Comparison of ENCODE assay signal across 1 cellular context in genomic region chr15:78938608-78939488, GRCh38.
TF ChIP-seq lines count a peak whose summit lies in the region.

No MANE protein-coding gene starts in this region.

TF ChIP-seq in GM12878, 131 proteins besides CTCF, POLR2A, EP300 and RAD21 (continued from another document and continues in another):
- TF ChIP-seq PAX5 (IDR thresholded peaks at IDR 0.05; ENCODE audit: borderline replicate concordance, low read depth, low read length) (no peak), PML (IDR thresholded peaks at IDR 0.05; ENCODE audit: low read length) (no peak), SPI1 (IDR thresholded peaks at IDR 0.05; ENCODE audit: borderline replicate concordance, insufficient read depth, low read depth, low read length) (peak; percentile 60), FOXK2 (IDR thresholded peaks at IDR 0.05) (no peak), MEF2A (IDR thresholded peaks at IDR 0.05; ENCODE audit: insufficient read depth, low read depth, low read length) (peak; percentile 52; the same call in 1 of the 2 replicates), JUNB (IDR thresholded peaks at IDR 0.05) (peak; percentile 85), ZNF207 (IDR thresholded peaks at IDR 0.05; ENCODE audit: borderline replicate concordance) (peak; percentile 16; the same call in 1 of the 2 replicates), IKZF2 (IDR thresholded peaks at IDR 0.05) (peak; percentile 96 to 97), MYC (IDR thresholded peaks at IDR 0.05; ENCODE audit: insufficient read depth, insufficient read length, insufficient replicate concordance, low read length, severe bottlenecking) (no peak), ATF2 (IDR thresholded peaks at IDR 0.05; ENCODE audit: low read length) (peak; percentile 58), LARP7 (IDR thresholded peaks at IDR 0.05) (no peak), RELB (IDR thresholded peaks at IDR 0.05; ENCODE audit: low read depth) (peak; percentile 99), YBX1 (IDR thresholded peaks at IDR 0.05) (no peak), BACH1 (IDR thresholded peaks at IDR 0.05; ENCODE audit: borderline replicate concordance) (peak; percentile 15; the same call in 1 of the 2 replicates), STAT1 (conservative IDR thresholded peaks at IDR 0.05) (no peak), HDAC2 (IDR thresholded peaks at IDR 0.05) (no peak), NKRF (conservative IDR thresholded peaks at IDR 0.05) (peak; percentile 38; the same call in 1 of the 2 replicates), ZNF274 (IDR thresholded peaks at IDR 0.05; ENCODE audit: insufficient read depth, insufficient read length) (no peak), GABPA (IDR thresholded peaks at IDR 0.05; ENCODE audit: low read depth) (0 out of 2 replicates have a peak, but pooled peaks have one; percentile 66), RAD51 (IDR thresholded peaks at IDR 0.05) (no peak), ZNF592 (IDR thresholded peaks at IDR 0.05) (peak; percentile 9; the same call in 1 of the 2 replicates), BCL11A (IDR thresholded peaks at IDR 0.05; ENCODE audit: low read depth, low read length) (0 out of 2 replicates have a peak, but pooled peaks have one; percentile 55), SKIL (IDR thresholded peaks at IDR 0.05; ENCODE audit: low read depth, poor library complexity, severe bottlenecking) (peak; percentile 86), SMAD5 (IDR thresholded peaks at IDR 0.05; ENCODE audit: low read depth) (no peak), ZZZ3 (IDR thresholded peaks at IDR 0.05; ENCODE audit: control insufficient read depth, insufficient read length, low read depth) (no peak), BRCA1 (IDR thresholded peaks at IDR 0.05; ENCODE audit: low read depth, low read length) (no peak), ETV6 (conservative IDR thresholded peaks at IDR 0.05 in 1 of 2, IDR thresholded peaks at IDR 0.05 in 1 of 2; ENCODE audit: borderline replicate concordance in 1 of 2, low read depth in 1 of 2) (peak in 1 of 2 experiments; percentile 67; a peak in 1 of 4 replicates), IRF3 (IDR thresholded peaks at IDR 0.05) (no peak), MLLT1 (IDR thresholded peaks at IDR 0.05) (no peak), POU2F2 (IDR thresholded peaks at IDR 0.05; ENCODE audit: borderline replicate concordance, low read depth, low read length) (no peak), POLR2AphosphoS2 (IDR thresholded peaks at IDR 0.05; ENCODE audit: low read depth, low read length) (no peak), PAX8 (IDR thresholded peaks at IDR 0.05) (0 out of 2 replicates have a peak, but pooled peaks have one; percentile 62), JUND (IDR thresholded peaks at IDR 0.05; ENCODE audit: low read depth, low read length) (peak; percentile 53; the same call in 1 of the 2 replicates), EED (IDR thresholded peaks at IDR 0.05; ENCODE audit: low read depth) (peak; percentile 85), SREBF2 (IDR thresholded peaks at IDR 0.05; ENCODE audit: low read length) (no peak), ESRRA (IDR thresholded peaks at IDR 0.05; ENCODE audit: low read length) (no peak), MEF2B (IDR thresholded peaks at IDR 0.05; ENCODE audit: partially characterized antibody, poor library complexity, severe bottlenecking) (peak; percentile 58), ZBTB4 (CRISPR knock-in tag; IDR thresholded peaks at IDR 0.05) (0 out of 2 replicates have a peak, but pooled peaks have one; percentile 40), TBL1XR1 (IDR thresholded peaks at IDR 0.05; ENCODE audit: low read depth, low read length) (0 out of 2 replicates have a peak, but pooled peaks have one; percentile 55), E2F8 (IDR thresholded peaks at IDR 0.05; ENCODE audit: low read depth, partially characterized antibody) (no peak), CBX3 (IDR thresholded peaks at IDR 0.05; ENCODE audit: borderline replicate concordance, low read depth) (no peak), RUNX3 (IDR thresholded peaks at IDR 0.05; ENCODE audit: low read length) (peak; percentile 77)
